ENCODE assay signal across 8 cellular contexts in genomic region chr19:32749361-32749760, GRCh38.
"Had no signal": no experiment of that assay in that cellular context is flagged by ENCODE, and none has a peak within 500 bp of the region (broad histone marks: within the 10 kb centered on the region; RNA-seq: fewer than 3 reads in every experiment).

No MANE protein-coding gene starts in this region.

- H3K4me1 ChIP-seq: HAP-1 had no signal

- H3K27ac ChIP-seq: GM23248 had no signal

- H3K9ac ChIP-seq: GM23248 had no signal

- H3K36me3 ChIP-seq: HAP-1 had no signal

- H3K4me3 ChIP-seq: GM23248, GM23338, HAP-1 had no signal

- H2AFZ ChIP-seq: GM23248, GM23338 had no signal

- H3K9me3 ChIP-seq: HAP-1 had no signal

- H3K4me2 ChIP-seq: GM23338 had no signal

- DNase-seq: GM23248, GOT3, H7, H9, HCEC 1CT, HFFc6 had no signal
